In genomic region chr2:76197842-76198448, GRCh38 we compare ENCODE assay signal across 9 cellular contexts.
DNase-seq lines count a peak whose midpoint lies in the region; ATAC-seq, FAIRE-seq and TF ChIP-seq lines count a peak whose summit lies in the region.
"Had no signal": no experiment of that assay in that cellular context is flagged by ENCODE, and none has a peak within 500 bp of the region (broad histone marks: within the 10 kb centered on the region; RNA-seq: fewer than 3 reads in every experiment).

No MANE protein-coding gene starts in this region.

- H3K4me1 ChIP-seq in upper lobe of left lung, result no peaks in the 10 kb centered on the region

- H3K4me3 ChIP-seq in SK-N-MC (no peak overlapping the region), upper lobe of left lung (no peak overlapping the region)

- peak; percentile 80 for ATAC-seq in GM18868 (IDR thresholded peaks at IDR 0.05; ENCODE audit: unreplicated experiment)
- peak in 1 of 2 donors; percentile 59 for ATAC-seq in upper lobe of left lung (ENCODE audit: low FRiP score in 2 of 2)
- ATAC-seq in GM19452 (IDR thresholded peaks at IDR 0.05; ENCODE audit: unreplicated experiment), result no peak

- no peaks in the 10 kb centered on the region for H3K36me3 ChIP-seq in SK-N-MC (ENCODE audit: insufficient read depth, low read length)
- no peaks in the 10 kb centered on the region for H3K36me3 ChIP-seq in upper lobe of left lung

- FAIRE-seq in D721Med (lab: Jason Lieb, UNC), result no peak

- peak; percentile 64 for TF ChIP-seq CTCF in D721Med (IDR thresholded peaks at IDR 0.05; ENCODE audit: insufficient read depth, missing control alignments)
- TF ChIP-seq CTCF in upper lobe of left lung (IDR thresholded peaks at IDR 0.05), result peak in 5 of 6 experiments; percentile 47 to 71 (median 59)

- TF ChIP-seq POLR2A in upper lobe of left lung (IDR thresholded peaks at IDR 0.05), result no peak

- no peaks in the 10 kb centered on the region for H3K27me3 ChIP-seq in upper lobe of left lung

- 22 to 27% methylated on average over 7 of the region's 7 CpGs for WGBS in upper lobe of left lung, 2 donors

- H3K9me3 ChIP-seq in SK-N-MC (ENCODE audit: low read depth, low read length) (no peaks in the 10 kb centered on the region), upper lobe of left lung (no peaks in the 10 kb centered on the region)

- H3K27ac ChIP-seq in SK-N-MC (no peak overlapping the region), upper lobe of left lung (no peak overlapping the region)

- DNase-seq in D721Med (ENCODE audit: insufficient read length, low spot score) (no peak), HT1080 (ENCODE audit: low read depth) (peak; percentile 47), SK-N-MC (ENCODE audit: low read depth, low spot score) (peak; percentile 81), dermis microvascular lymphatic vessel endothelial cell (ENCODE audit: low read depth in 2 of 2) (peak; percentile 33 to 59), midbrain (lab: John Stamatoyannopoulos, UW) (peak; percentile 40), upper lobe of left lung (peak in 1 of 2 donors; percentile 29)
- DNase-seq: activated naive CD8-positive, alpha-beta T cell treated with anti-CD3 and anti-CD28 coated beads, Interleukin-2, amount 10 ng/mL, durations not matched to agents 7 days and 5 days had no signal

- no peak for TF ChIP-seq EP300 in upper lobe of left lung (IDR thresholded peaks at IDR 0.05)

- no peak overlapping the region for H3K9ac ChIP-seq in SK-N-MC (ENCODE audit: insufficient read length)
